26 cellular contexts compared by ENCODE assay signal in the genomic region with DNA sequence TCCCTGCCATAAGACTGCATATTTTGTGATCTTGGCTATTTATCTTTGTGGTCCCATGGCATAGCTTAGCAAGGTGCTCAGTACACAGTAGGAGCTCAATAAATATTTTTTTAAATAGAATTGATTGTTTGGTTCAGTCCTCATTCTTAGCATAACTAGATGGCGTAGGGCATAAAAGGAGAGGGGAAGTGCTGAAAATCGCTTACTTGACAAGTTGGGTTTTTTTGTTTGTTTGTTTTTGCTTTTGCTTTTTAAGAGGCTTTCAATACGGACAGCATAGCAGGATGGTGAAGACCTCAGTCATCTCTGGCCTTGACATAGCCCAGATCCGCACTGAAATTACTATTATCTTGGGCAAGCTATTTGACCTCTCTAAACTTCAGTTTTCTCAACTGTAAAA.
"Had no signal": no experiment of that assay in that cellular context is flagged by ENCODE, and none has a peak within 500 bp of the region (broad histone marks: within the 10 kb centered on the region; RNA-seq: fewer than 3 reads in every experiment).

No MANE protein-coding gene starts in this region.

- H3K27ac ChIP-seq: epithelial cell of prostate, neural progenitor cell, prostate gland, sigmoid colon, thoracic aorta, upper lobe of left lung had no signal

- ATAC-seq: esophagus mucosa; gastrocnemius medialis; mucosa of descending colon; natural killer cell treated with Interleukin-12 subunit alpha and Interleukin-12 subunit beta and Interleukin-15 and Interleukin-18, amount 100 ng/mL, for 72 hours; stimulated activated naive B cell treated with anti-CD40 and anti-IgM and Interleukin-4, amounts not matched to agents 10 μg/mL and 1 μg/mL and 100 μg/mL, for 72 hours had no signal

- H3K9me3 ChIP-seq: gastrocnemius medialis, mucosa of descending colon, prostate gland, right atrium auricular region, sigmoid colon, spleen, thoracic aorta, tibial nerve, upper lobe of left lung had no signal

- H3K9ac ChIP-seq: neural progenitor cell had no signal

- H3K4me3 Mint-ChIP-seq: endodermal cell; memory B cell; mesothelial cell of epicardium; naive B cell; natural killer cell treated with Interleukin-12 subunit alpha and Interleukin-12 subunit beta and Interleukin-15 and Interleukin-18, amount 100 ng/mL, for 72 hours; neural progenitor cell; stimulated activated naive B cell treated with anti-CD40 and anti-IgM and Interleukin-4, amounts not matched to agents 10 μg/mL and 1 μg/mL and 100 μg/mL, for 72 hours; stimulated activated naive CD8-positive, alpha-beta T cell treated with anti-CD3 and anti-CD28 coated beads, Interleukin-15, Interleukin-2, amounts not matched to agents 100 ng/mL and 50 ng/mL, for 24 hours had no signal

- H3K27ac Mint-ChIP-seq: endodermal cell; memory B cell; mesothelial cell of epicardium; naive B cell; natural killer cell treated with Interleukin-12 subunit alpha and Interleukin-12 subunit beta and Interleukin-15 and Interleukin-18, amount 100 ng/mL, for 72 hours; neural progenitor cell; stimulated activated naive B cell treated with anti-CD40 and anti-IgM and Interleukin-4, amounts not matched to agents 10 μg/mL and 1 μg/mL and 100 μg/mL, for 72 hours; stimulated activated naive CD8-positive, alpha-beta T cell treated with anti-CD3 and anti-CD28 coated beads, Interleukin-15, Interleukin-2, amounts not matched to agents 100 ng/mL and 50 ng/mL, for 24 hours had no signal

- H3K4me1 ChIP-seq: gastrocnemius medialis, prostate gland, tibial nerve had no signal

- H3K36me3 ChIP-seq: gastrocnemius medialis, neural progenitor cell, prostate gland, right atrium auricular region, sigmoid colon, spleen, thoracic aorta, tibial nerve, upper lobe of left lung had no signal

- H3K4me1 Mint-ChIP-seq: memory B cell had no signal

- H3K9me3 Mint-ChIP-seq: endodermal cell; memory B cell; mesothelial cell of epicardium; naive B cell; natural killer cell treated with Interleukin-12 subunit alpha and Interleukin-12 subunit beta and Interleukin-15 and Interleukin-18, amount 100 ng/mL, for 72 hours; stimulated activated naive B cell treated with anti-CD40 and anti-IgM and Interleukin-4, amounts not matched to agents 10 μg/mL and 1 μg/mL and 100 μg/mL, for 72 hours; stimulated activated naive CD8-positive, alpha-beta T cell treated with anti-CD3 and anti-CD28 coated beads, Interleukin-15, Interleukin-2, amounts not matched to agents 100 ng/mL and 50 ng/mL, for 24 hours had no signal

- DNase-seq: dorsolateral prefrontal cortex; effector CD4-positive, alpha-beta T cell; endodermal cell; foreskin fibroblast; gastrocnemius medialis; mucosa of descending colon; naive B cell; sigmoid colon; spleen; stimulated activated naive B cell treated with anti-CD40 and anti-IgM and Interleukin-4, amounts not matched to agents 10 μg/mL and 1 μg/mL and 100 μg/mL, for 72 hours; upper lobe of left lung had no signal

- H3K27me3 ChIP-seq: dorsolateral prefrontal cortex, gastrocnemius medialis, neural progenitor cell, right atrium auricular region, sigmoid colon, tibial nerve, upper lobe of left lung had no signal

- H2AFZ ChIP-seq: neural progenitor cell had no signal

- H3K4me2 ChIP-seq: neural progenitor cell had no signal

- H3K36me3 Mint-ChIP-seq: memory B cell; mesothelial cell of epicardium; naive B cell; natural killer cell treated with Interleukin-12 subunit alpha and Interleukin-12 subunit beta and Interleukin-15 and Interleukin-18, amount 100 ng/mL, for 72 hours; neural progenitor cell; stimulated activated naive B cell treated with anti-CD40 and anti-IgM and Interleukin-4, amounts not matched to agents 10 μg/mL and 1 μg/mL and 100 μg/mL, for 72 hours had no signal

- H3K4me3 ChIP-seq: dorsolateral prefrontal cortex, gastrocnemius medialis, lung, mucosa of descending colon, neural progenitor cell, prostate gland, right atrium auricular region, sigmoid colon, spleen, thoracic aorta, tibial nerve, upper lobe of left lung had no signal

- FAIRE-seq: colon, keratinocyte, urothelium cell line had no signal
